In the genomic region with DNA sequence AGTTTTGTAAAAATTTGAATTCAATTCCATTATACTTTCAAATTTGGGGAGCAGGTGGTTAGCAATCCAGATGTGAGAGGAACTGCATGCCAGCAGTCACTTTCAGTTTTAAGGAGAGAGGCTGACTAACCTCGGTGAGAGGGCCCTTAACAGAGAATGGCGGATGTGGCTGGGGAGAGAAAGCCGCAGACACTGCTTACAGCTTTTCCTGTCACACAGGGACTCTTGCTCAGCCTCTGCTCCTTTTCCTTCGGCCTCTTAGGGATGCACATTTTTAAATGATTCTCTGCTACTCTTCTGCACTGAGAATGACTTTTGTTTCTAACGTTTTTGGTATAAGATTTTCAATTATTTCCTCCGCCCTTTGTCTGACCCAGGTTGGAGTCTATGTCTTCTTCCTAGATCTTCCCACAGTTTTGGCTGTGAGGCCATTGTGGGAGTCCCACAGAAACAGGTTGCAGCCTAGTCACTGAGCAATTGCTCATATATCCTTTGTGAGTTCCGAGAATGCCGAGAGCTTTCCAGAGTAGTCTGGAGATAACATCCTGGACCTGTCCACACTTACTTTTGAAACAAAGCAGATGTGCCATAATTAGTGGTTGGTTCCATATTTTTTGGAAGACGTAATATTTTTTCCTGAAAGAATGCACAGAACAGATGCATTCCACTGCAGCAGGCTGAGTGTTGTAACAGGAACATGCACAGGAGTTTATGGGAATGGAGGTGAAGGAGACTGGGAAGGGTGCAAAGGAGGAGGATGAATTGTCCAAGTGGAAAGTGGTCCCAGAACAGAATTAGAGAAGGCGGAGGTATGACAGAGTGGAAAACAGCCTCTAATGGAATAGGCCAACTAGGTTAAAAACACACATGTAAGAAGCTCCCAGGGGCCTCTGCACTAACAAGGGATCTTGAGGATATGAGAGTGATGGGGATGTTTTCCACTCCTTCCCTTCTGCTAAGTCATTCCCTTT, we compare ENCODE assay signal across 8 cellular contexts.
DNase-seq lines count a peak whose midpoint lies in the region; ATAC-seq and TF ChIP-seq lines count a peak whose summit lies in the region.

No MANE protein-coding gene starts in this region.

- H3K27ac ChIP-seq in thoracic aorta, result peak overlapping the region; percentile 30 to 69

- H3K9me3 Mint-ChIP-seq in activated naive CD8-positive, alpha-beta T cell (ENCODE audit: low read depth), result no peaks in the 10 kb centered on the region
- no peaks in the 10 kb centered on the region for H3K9me3 Mint-ChIP-seq in natural killer cell

- peak overlapping the region; percentile 81 for H3K4me3 Mint-ChIP-seq in activated naive CD8-positive, alpha-beta T cell
- peak overlapping the region; percentile 87 for H3K4me3 Mint-ChIP-seq in natural killer cell

- H3K27me3 ChIP-seq in thoracic aorta (replicated peaks; ENCODE audit: insufficient read depth), result no peaks in the 10 kb centered on the region

- intact Hi-C loops in natural killer cell (cut with micrococcal nuclease), result no loop called here

- H3K4me1 ChIP-seq in thoracic aorta (ENCODE audit: control insufficient read depth in 1 of 2, low read depth in 2 of 2), result peaks cover 34 to 59% of the 10 kb centered on the region in 2 donors

- TF ChIP-seq CTCF in natural killer cell (IDR thresholded peaks at IDR 0.05), result no peak
- no peak for TF ChIP-seq CTCF in thoracic aorta (IDR thresholded peaks at IDR 0.05)

- no peaks in the 10 kb centered on the region for H3K9me3 ChIP-seq in thoracic aorta

- no peaks in the 10 kb centered on the region for H3K36me3 Mint-ChIP-seq in activated naive CD8-positive, alpha-beta T cell
- no peaks in the 10 kb centered on the region for H3K36me3 Mint-ChIP-seq in natural killer cell

- H3K27me3 Mint-ChIP-seq in activated naive CD8-positive, alpha-beta T cell, result no peaks in the 10 kb centered on the region
- no peaks in the 10 kb centered on the region for H3K27me3 Mint-ChIP-seq in natural killer cell (ENCODE audit: low read depth in 2 of 2)

- H3K36me3 ChIP-seq in thoracic aorta, result no peaks in the 10 kb centered on the region

- H3K4me3 ChIP-seq in thoracic aorta, result peak overlapping the region; percentile 11

- DNase-seq in RPMI7951 (ENCODE audit: low read depth) (peak; percentile 91), natural killer cell (peak; percentile 64), thoracic aorta (ENCODE audit: low spot score) (no peak), T1000 (lab: John Stamatoyannopoulos, UW) (no peak), DMS79 (lab: John Stamatoyannopoulos, UW) (no peak)

- ATAC-seq in GM18502 (IDR thresholded peaks at IDR 0.05; ENCODE audit: poor library complexity, unreplicated experiment) (peak; percentile 99), HG02642 (IDR thresholded peaks at IDR 0.05; ENCODE audit: poor library complexity, unreplicated experiment) (peak; percentile 97), natural killer cell (peak; percentile 89 to 100 (median 94)), thoracic aorta (ENCODE audit: insufficient number of reproducible peaks, low FRiP score, low read depth) (no peak)

- peaks cover 54% of the 10 kb centered on the region for H3K4me1 Mint-ChIP-seq in activated naive CD8-positive, alpha-beta T cell (ENCODE audit: low read depth)
- H3K4me1 Mint-ChIP-seq in natural killer cell, result peaks cover 40 to 44% of the 10 kb centered on the region in 2 donors

- peak overlapping the region; percentile 95 for H3K27ac Mint-ChIP-seq in activated naive CD8-positive, alpha-beta T cell
- H3K27ac Mint-ChIP-seq in natural killer cell, result peak overlapping the region; percentile 75 to 83

Comparison
In these comparisons a context has a peak if more than half of its experiments do, and no peak if none do; other contexts are left out.
1. DNase-seq: peak in RPMI7951 (single experiment) and natural killer cell (single experiment); none in thoracic aorta (single experiment), T1000 (single experiment) and DMS79 (single experiment).